In the genomic region with DNA sequence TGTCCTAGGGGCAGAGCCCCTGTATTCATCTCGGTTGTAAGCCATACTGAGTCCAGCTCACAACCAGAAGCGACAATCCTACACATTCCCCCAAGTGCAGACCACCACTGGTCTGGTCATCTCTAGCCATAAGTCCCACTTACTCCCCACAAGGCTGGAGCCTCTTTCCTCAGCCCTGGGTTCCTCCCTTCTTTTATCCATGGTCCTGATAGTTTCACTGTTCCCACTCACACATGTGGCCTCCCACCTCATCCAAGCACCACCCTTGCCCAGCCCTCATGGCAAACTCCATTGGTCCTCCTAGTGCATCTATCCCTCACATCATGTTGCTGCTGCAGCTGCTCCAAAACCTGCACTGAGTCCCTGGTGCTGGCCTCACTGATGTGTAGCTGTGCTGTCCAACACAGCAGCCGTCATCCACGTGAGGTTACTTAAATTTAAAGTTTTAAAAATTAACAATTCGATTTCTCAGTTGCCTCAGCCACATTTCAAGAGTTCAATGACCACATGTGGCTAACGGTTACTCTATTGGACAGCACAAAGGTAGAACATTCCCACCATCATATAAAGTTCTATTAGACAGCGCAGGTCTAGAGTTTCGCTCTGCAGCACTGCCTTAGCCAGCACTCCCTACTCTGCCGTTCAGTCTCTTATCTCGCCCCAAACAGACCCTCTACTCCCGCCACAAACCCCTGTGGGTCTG, we compare ENCODE assay signal across 1 cellular context.
TF ChIP-seq lines count a peak whose summit lies in the region.

No MANE protein-coding gene starts in this region.

TF ChIP-seq in K562, 482 proteins besides CTCF, POLR2A, EP300 and RAD21 (continued from another document):
- TF ChIP-seq RERE (CRISPR knock-in tag; IDR thresholded peaks at IDR 0.05; ENCODE audit: borderline replicate concordance) (peak; percentile 65; the same call in 1 of the 2 replicates), CREB3 (tag; conservative IDR thresholded peaks at IDR 0.05; ENCODE audit: low read depth) (0 out of 2 replicates have a peak, but pooled peaks have one; percentile 24), WHSC1 (IDR thresholded peaks at IDR 0.05; ENCODE audit: low read length) (peak; percentile 23), TRIM28 (IDR thresholded peaks at IDR 0.05) (peak; percentile 21; the same call in 1 of the 2 replicates), ZNF707 (CRISPR knock-in tag; conservative IDR thresholded peaks at IDR 0.05) (0 out of 2 replicates have a peak, but pooled peaks have one; percentile 41), TAL1 (IDR thresholded peaks at IDR 0.05) (peak; percentile 16; the same call in 1 of the 2 replicates), POLR2AphosphoS5 (IDR thresholded peaks at IDR 0.05; ENCODE audit: control insufficient read depth, insufficient read depth, low read depth, low read length) (peak; percentile 44; the same call in 1 of the 2 replicates), FOXP1 (CRISPR knock-in tag; IDR thresholded peaks at IDR 0.05) (peak; percentile 94), MLX (CRISPR knock-in tag; conservative IDR thresholded peaks at IDR 0.05) (0 out of 4 replicates have a peak, but pooled peaks of 1 of the 2 experiments have one; percentile 35), ZBTB7A (IDR thresholded peaks at IDR 0.05; ENCODE audit: borderline replicate concordance, control insufficient read depth, low read depth, low read length) (peak; percentile 88; the same call in 1 of the 2 replicates), FOXO4 (CRISPR knock-in tag; IDR thresholded peaks at IDR 0.05) (peak; percentile 60; the same call in 1 of the 2 replicates), RCOR1 (IDR thresholded peaks at IDR 0.05; ENCODE audit: borderline replicate concordance in 1 of 2, low read depth in 2 of 2, low read length in 2 of 2) (0 out of 4 replicates have a peak, but pooled peaks of 1 of the 2 experiments have one; percentile 2), ATF4 (CRISPR knock-in tag; IDR thresholded peaks at IDR 0.05) (peak; percentile 5; the same call in 1 of the 2 replicates)
- TF ChIP-seq, protein P1, sequence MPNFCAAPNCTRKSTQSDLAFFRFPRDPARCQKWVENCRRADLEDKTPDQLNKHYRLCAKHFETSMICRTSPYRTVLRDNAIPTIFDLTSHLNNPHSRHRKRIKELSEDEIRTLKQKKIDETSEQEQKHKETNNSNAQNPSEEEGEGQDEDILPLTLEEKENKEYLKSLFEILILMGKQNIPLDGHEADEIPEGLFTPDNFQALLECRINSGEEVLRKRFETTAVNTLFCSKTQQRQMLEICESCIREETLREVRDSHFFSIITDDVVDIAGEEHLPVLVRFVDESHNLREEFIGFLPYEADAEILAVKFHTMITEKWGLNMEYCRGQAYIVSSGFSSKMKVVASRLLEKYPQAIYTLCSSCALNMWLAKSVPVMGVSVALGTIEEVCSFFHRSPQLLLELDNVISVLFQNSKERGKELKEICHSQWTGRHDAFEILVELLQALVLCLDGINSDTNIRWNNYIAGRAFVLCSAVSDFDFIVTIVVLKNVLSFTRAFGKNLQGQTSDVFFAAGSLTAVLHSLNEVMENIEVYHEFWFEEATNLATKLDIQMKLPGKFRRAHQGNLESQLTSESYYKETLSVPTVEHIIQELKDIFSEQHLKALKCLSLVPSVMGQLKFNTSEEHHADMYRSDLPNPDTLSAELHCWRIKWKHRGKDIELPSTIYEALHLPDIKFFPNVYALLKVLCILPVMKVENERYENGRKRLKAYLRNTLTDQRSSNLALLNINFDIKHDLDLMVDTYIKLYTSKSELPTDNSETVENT (CRISPR knock-in tag; IDR thresholded peaks at IDR 0.05) = peak; percentile 57; the same call in 1 of the 2 replicates
